Comparison of ENCODE assay signal across 1 cellular context in the genomic region with DNA sequence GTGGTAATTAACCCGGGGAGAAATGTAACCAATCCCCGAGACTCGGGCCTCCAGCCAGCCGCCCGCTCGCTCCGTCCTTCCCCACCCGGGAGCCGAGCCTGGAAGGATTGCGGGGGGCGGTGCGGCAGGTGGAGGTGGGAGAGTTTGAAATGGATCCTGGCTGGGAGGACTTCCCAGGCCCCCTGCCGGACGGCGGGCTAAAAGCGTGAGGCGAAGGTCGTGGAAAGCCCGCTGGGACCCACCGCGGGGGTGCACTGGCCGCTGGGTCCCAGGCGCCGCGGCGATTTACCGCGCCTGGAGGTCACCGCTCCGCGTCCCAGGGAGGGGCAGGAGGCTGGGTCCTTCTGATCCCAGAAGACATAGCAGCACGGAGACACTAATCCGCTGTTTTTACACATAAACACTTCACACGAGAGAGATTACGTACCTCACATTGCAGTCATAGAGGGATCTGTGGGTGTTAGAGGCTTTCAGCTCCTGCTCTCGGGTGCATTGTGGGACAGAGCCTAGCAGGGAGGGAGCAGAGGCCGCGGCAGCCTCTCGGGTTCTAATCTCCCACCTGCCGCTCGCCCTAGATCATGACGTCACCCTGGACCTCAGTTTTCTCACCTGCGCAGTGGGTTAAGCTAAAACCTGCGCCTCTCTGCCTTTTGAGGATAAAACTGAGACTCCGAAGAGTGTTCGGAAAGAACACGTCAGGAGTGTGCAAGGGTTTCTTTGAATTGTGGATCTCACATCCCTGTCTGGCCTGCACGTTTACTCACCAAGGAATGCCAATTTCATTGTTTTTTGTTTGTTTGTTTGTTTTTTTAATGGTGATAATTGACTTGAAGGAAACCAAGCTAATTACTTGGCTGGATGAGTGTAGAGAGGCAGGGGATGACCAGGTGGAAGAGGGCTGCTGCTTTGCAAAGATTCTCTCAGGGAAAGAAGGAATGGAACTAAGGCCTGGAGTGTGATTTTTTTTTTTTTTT.
TF ChIP-seq lines count a peak whose summit lies in the region.

No MANE protein-coding gene starts in this region.

TF ChIP-seq in GM12878, 131 proteins besides CTCF, POLR2A, EP300 and RAD21 (continues in another document):
- TF ChIP-seq SIN3A (IDR thresholded peaks at IDR 0.05; ENCODE audit: low read depth, low read length), result no peak
- no peak for TF ChIP-seq TCF12 (IDR thresholded peaks at IDR 0.05; ENCODE audit: low read depth, low read length)
- TF ChIP-seq BMI1 (IDR thresholded peaks at IDR 0.05; ENCODE audit: borderline replicate concordance), result no peak
- TF ChIP-seq PAX8 (IDR thresholded peaks at IDR 0.05), result no peak
- TF ChIP-seq ZBED1 (IDR thresholded peaks at IDR 0.05; ENCODE audit: borderline replicate concordance), result no peak
- no peak for TF ChIP-seq WRNIP1 (IDR thresholded peaks at IDR 0.05; ENCODE audit: borderline replicate concordance, low read depth, low read length)
- TF ChIP-seq, protein P1, sequence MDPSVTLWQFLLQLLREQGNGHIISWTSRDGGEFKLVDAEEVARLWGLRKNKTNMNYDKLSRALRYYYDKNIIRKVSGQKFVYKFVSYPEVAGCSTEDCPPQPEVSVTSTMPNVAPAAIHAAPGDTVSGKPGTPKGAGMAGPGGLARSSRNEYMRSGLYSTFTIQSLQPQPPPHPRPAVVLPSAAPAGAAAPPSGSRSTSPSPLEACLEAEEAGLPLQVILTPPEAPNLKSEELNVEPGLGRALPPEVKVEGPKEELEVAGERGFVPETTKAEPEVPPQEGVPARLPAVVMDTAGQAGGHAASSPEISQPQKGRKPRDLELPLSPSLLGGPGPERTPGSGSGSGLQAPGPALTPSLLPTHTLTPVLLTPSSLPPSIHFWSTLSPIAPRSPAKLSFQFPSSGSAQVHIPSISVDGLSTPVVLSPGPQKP (IDR thresholded peaks at IDR 0.05; ENCODE audit: low read depth, low read length), result no peak
- no peak for TF ChIP-seq TBL1XR1 (IDR thresholded peaks at IDR 0.05; ENCODE audit: low read depth, low read length)
- peak; percentile 76 for TF ChIP-seq CREM (IDR thresholded peaks at IDR 0.05; ENCODE audit: low read depth)
- TF ChIP-seq GATAD2B (conservative IDR thresholded peaks at IDR 0.05; ENCODE audit: low read depth), result 0 out of 2 replicates have a peak, but pooled peaks have one; percentile 36
- no peak for TF ChIP-seq RFX5 (IDR thresholded peaks at IDR 0.05; ENCODE audit: low read depth, low read length)
- TF ChIP-seq, protein P2, sequence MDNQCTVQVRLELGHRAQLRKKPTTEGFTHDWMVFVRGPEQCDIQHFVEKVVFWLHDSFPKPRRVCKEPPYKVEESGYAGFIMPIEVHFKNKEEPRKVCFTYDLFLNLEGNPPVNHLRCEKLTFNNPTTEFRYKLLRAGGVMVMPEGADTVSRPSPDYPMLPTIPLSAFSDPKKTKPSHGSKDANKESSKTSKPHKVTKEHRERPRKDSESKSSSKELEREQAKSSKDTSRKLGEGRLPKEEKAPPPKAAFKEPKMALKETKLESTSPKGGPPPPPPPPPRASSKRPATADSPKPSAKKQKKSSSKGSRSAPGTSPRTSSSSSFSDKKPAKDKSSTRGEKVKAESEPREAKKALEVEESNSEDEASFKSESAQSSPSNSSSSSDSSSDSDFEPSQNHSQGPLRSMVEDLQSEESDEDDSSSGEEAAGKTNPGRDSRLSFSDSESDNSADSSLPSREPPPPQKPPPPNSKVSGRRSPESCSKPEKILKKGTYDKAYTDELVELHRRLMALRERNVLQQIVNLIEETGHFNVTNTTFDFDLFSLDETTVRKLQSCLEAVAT (IDR thresholded peaks at IDR 0.05), result no peak
- TF ChIP-seq STAT1 (conservative IDR thresholded peaks at IDR 0.05), result no peak
- TF ChIP-seq NR2F1 (conservative IDR thresholded peaks at IDR 0.05), result 0 out of 2 replicates have a peak, but pooled peaks have one; percentile 36
- TF ChIP-seq CREB1 (IDR thresholded peaks at IDR 0.05; ENCODE audit: low read depth), result peak; percentile 39; the same call in 1 of the 2 replicates
- TF ChIP-seq PAX5 (IDR thresholded peaks at IDR 0.05; ENCODE audit: borderline replicate concordance, low read depth, low read length), result no peak
- peak; percentile 80 for TF ChIP-seq IKZF1 (conservative IDR thresholded peaks at IDR 0.05)
- no peak; the same call in 1 of the 2 replicates for TF ChIP-seq SMARCA5 (IDR thresholded peaks at IDR 0.05)
- no peak for TF ChIP-seq FOXM1 (IDR thresholded peaks at IDR 0.05; ENCODE audit: low read depth, low read length)
- no peak for TF ChIP-seq ZNF24 (IDR thresholded peaks at IDR 0.05)
- peak in 1 of 2 experiments; percentile 10; a peak in 1 of 4 replicates for TF ChIP-seq IKZF2 (IDR thresholded peaks at IDR 0.05)
- no peak for TF ChIP-seq NFXL1 (IDR thresholded peaks at IDR 0.05; ENCODE audit: borderline replicate concordance)
- TF ChIP-seq, protein P3, sequence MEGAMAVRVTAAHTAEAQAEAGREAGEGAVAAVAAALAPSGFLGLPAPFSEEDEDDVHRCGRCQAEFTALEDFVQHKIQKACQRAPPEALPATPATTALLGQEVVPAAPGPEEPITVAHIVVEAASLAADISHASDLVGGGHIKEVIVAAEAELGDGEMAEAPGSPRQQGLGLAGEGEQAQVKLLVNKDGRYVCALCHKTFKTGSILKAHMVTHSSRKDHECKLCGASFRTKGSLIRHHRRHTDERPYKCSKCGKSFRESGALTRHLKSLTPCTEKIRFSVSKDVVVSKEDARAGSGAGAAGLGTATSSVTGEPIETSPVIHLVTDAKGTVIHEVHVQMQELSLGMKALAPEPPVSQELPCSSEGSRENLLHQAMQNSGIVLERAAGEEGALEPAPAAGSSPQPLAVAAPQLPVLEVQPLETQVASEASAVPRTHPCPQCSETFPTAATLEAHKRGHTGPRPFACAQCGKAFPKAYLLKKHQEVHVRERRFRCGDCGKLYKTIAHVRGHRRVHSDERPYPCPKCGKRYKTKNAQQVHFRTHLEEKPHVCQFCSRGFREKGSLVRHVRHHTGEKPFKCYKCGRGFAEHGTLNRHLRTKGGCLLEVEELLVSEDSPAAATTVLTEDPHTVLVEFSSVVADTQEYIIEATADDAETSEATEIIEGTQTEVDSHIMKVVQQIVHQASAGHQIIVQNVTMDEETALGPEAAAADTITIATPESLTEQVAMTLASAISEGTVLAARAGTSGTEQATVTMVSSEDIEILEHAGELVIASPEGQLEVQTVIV (IDR thresholded peaks at IDR 0.05; ENCODE audit: borderline replicate concordance, partially characterized antibody), result no peak
- TF ChIP-seq BCL11A (IDR thresholded peaks at IDR 0.05; ENCODE audit: low read depth, low read length), result no peak
- no peak for TF ChIP-seq PML (IDR thresholded peaks at IDR 0.05; ENCODE audit: low read length)
- TF ChIP-seq TCF7 (IDR thresholded peaks at IDR 0.05; ENCODE audit: borderline replicate concordance), result no peak
- TF ChIP-seq, protein P4, sequence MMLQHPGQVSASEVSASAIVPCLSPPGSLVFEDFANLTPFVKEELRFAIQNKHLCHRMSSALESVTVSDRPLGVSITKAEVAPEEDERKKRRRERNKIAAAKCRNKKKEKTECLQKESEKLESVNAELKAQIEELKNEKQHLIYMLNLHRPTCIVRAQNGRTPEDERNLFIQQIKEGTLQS (IDR thresholded peaks at IDR 0.05; ENCODE audit: borderline replicate concordance, extremely low read depth, low read depth, low read length), result no peak
- no peak for TF ChIP-seq IRF4 (IDR thresholded peaks at IDR 0.05; ENCODE audit: low read depth, low read length)
- TF ChIP-seq, protein P5, sequence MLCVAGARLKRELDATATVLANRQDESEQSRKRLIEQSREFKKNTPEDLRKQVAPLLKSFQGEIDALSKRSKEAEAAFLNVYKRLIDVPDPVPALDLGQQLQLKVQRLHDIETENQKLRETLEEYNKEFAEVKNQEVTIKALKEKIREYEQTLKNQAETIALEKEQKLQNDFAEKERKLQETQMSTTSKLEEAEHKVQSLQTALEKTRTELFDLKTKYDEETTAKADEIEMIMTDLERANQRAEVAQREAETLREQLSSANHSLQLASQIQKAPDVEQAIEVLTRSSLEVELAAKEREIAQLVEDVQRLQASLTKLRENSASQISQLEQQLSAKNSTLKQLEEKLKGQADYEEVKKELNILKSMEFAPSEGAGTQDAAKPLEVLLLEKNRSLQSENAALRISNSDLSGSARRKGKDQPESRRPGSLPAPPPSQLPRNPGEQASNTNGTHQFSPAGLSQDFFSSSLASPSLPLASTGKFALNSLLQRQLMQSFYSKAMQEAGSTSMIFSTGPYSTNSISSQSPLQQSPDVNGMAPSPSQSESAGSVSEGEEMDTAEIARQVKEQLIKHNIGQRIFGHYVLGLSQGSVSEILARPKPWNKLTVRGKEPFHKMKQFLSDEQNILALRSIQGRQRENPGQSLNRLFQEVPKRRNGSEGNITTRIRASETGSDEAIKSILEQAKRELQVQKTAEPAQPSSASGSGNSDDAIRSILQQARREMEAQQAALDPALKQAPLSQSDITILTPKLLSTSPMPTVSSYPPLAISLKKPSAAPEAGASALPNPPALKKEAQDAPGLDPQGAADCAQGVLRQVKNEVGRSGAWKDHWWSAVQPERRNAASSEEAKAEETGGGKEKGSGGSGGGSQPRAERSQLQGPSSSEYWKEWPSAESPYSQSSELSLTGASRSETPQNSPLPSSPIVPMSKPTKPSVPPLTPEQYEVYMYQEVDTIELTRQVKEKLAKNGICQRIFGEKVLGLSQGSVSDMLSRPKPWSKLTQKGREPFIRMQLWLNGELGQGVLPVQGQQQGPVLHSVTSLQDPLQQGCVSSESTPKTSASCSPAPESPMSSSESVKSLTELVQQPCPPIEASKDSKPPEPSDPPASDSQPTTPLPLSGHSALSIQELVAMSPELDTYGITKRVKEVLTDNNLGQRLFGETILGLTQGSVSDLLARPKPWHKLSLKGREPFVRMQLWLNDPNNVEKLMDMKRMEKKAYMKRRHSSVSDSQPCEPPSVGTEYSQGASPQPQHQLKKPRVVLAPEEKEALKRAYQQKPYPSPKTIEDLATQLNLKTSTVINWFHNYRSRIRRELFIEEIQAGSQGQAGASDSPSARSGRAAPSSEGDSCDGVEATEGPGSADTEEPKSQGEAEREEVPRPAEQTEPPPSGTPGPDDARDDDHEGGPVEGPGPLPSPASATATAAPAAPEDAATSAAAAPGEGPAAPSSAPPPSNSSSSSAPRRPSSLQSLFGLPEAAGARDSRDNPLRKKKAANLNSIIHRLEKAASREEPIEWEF (IDR thresholded peaks at IDR 0.05; ENCODE audit: insufficient replicate concordance, low read depth, low read length), result no peak
- TF ChIP-seq EGR1 (IDR thresholded peaks at IDR 0.05; ENCODE audit: borderline replicate concordance in 1 of 2, low read depth in 2 of 2, low read length in 2 of 2), result no peak
- peak; percentile 20; the same call in 1 of the 2 replicates for TF ChIP-seq JUNB (IDR thresholded peaks at IDR 0.05)
- no peak for TF ChIP-seq ETV6 (conservative IDR thresholded peaks at IDR 0.05 in 1 of 2, IDR thresholded peaks at IDR 0.05 in 1 of 2; ENCODE audit: borderline replicate concordance in 1 of 2, low read depth in 1 of 2)
- TF ChIP-seq, protein P6, sequence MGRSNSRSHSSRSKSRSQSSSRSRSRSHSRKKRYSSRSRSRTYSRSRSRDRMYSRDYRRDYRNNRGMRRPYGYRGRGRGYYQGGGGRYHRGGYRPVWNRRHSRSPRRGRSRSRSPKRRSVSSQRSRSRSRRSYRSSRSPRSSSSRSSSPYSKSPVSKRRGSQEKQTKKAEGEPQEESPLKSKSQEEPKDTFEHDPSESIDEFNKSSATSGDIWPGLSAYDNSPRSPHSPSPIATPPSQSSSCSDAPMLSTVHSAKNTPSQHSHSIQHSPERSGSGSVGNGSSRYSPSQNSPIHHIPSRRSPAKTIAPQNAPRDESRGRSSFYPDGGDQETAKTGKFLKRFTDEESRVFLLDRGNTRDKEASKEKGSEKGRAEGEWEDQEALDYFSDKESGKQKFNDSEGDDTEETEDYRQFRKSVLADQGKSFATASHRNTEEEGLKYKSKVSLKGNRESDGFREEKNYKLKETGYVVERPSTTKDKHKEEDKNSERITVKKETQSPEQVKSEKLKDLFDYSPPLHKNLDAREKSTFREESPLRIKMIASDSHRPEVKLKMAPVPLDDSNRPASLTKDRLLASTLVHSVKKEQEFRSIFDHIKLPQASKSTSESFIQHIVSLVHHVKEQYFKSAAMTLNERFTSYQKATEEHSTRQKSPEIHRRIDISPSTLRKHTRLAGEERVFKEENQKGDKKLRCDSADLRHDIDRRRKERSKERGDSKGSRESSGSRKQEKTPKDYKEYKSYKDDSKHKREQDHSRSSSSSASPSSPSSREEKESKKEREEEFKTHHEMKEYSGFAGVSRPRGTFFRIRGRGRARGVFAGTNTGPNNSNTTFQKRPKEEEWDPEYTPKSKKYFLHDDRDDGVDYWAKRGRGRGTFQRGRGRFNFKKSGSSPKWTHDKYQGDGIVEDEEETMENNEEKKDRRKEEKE (IDR thresholded peaks at IDR 0.05), result no peak
- peak; percentile 96 for TF ChIP-seq ATF7 (IDR thresholded peaks at IDR 0.05; ENCODE audit: low read depth)
- TF ChIP-seq RUNX3 (IDR thresholded peaks at IDR 0.05; ENCODE audit: low read length), result peak; percentile 19; the same call in 1 of the 2 replicates
- TF ChIP-seq, protein P7, sequence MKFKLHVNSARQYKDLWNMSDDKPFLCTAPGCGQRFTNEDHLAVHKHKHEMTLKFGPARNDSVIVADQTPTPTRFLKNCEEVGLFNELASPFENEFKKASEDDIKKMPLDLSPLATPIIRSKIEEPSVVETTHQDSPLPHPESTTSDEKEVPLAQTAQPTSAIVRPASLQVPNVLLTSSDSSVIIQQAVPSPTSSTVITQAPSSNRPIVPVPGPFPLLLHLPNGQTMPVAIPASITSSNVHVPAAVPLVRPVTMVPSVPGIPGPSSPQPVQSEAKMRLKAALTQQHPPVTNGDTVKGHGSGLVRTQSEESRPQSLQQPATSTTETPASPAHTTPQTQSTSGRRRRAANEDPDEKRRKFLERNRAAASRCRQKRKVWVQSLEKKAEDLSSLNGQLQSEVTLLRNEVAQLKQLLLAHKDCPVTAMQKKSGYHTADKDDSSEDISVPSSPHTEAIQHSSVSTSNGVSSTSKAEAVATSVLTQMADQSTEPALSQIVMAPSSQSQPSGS (IDR thresholded peaks at IDR 0.05; ENCODE audit: low read length), result peak; percentile 73
- TF ChIP-seq SIX5 (IDR thresholded peaks at IDR 0.05; ENCODE audit: low read depth, low read length, severe bottlenecking), result no peak
- TF ChIP-seq GABPA (IDR thresholded peaks at IDR 0.05; ENCODE audit: low read depth), result no peak
- TF ChIP-seq BACH1 (IDR thresholded peaks at IDR 0.05; ENCODE audit: borderline replicate concordance), result no peak
- peak; percentile 64 for TF ChIP-seq MEF2B (IDR thresholded peaks at IDR 0.05; ENCODE audit: partially characterized antibody, poor library complexity, severe bottlenecking)
- TF ChIP-seq STAT3 (IDR thresholded peaks at IDR 0.05; ENCODE audit: low read depth, low read length), result no peak
- no peak for TF ChIP-seq HDAC2 (IDR thresholded peaks at IDR 0.05)
- no peak for TF ChIP-seq ZNF217 (IDR thresholded peaks at IDR 0.05)
- TF ChIP-seq, protein P8, sequence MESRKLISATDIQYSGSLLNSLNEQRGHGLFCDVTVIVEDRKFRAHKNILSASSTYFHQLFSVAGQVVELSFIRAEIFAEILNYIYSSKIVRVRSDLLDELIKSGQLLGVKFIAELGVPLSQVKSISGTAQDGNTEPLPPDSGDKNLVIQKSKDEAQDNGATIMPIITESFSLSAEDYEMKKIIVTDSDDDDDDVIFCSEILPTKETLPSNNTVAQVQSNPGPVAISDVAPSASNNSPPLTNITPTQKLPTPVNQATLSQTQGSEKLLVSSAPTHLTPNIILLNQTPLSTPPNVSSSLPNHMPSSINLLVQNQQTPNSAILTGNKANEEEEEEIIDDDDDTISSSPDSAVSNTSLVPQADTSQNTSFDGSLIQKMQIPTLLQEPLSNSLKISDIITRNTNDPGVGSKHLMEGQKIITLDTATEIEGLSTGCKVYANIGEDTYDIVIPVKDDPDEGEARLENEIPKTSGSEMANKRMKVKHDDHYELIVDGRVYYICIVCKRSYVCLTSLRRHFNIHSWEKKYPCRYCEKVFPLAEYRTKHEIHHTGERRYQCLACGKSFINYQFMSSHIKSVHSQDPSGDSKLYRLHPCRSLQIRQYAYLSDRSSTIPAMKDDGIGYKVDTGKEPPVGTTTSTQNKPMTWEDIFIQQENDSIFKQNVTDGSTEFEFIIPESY (IDR thresholded peaks at IDR 0.05), result no peak
